8 cellular contexts compared by ENCODE assay signal in genomic region chr11:64165842-64166635, GRCh38. TPM values are rescaled to one million over a fixed set of nuclear protein-coding genes. Genes with fewer than 3 reads are reported as not detected.
DNase-seq lines count a peak whose midpoint lies in the region; ATAC-seq, FAIRE-seq and TF ChIP-seq lines count a peak whose summit lies in the region.

TSS of gene MACROD1 (minus strand) at chr11:64166113. CDS start at chr11:64165994, 119 bp downstream.

- dilution Hi-C loops in endothelial cell of umbilical vein (cut with MboI; ENCODE audit: extremely low pct_ligation_motif_present, low sequenced_read_pairs) = no loop called here

- peak within 1 kb of the TSS; percentile 88 for H2AFZ ChIP-seq in endothelial cell of umbilical vein (ENCODE audit: low read depth, low read length)

- CTCF ChIA-PET in endothelial cell of umbilical vein (lab: Charles Lee) = interaction anchor here (0.7 to 1.8 kb wide), 8 partner anchors 13 to 166 kb away, joined by 3 to 9 read pairs (median 4); partner anchors contain the start of genes CATSPERZ and STIP1

- TSS peak; percentile 65 for BruUV-seq in endothelial cell of umbilical vein (replicated peaks; lab: Mats Ljungman, UMichigan)

- no peaks in the 10 kb centered on the region for H3K27me3 ChIP-seq in endothelial cell of umbilical vein (ENCODE audit: control insufficient read depth in 2 of 2, insufficient read depth in 2 of 2, low read length in 2 of 2)

- POLR2A ChIA-PET in endothelial cell of umbilical vein (lab: Charles Lee) = interaction anchor here (0.5 to 2.1 kb wide), 3 partner anchors 15 to 19 kb away, joined by 5 to 6 read pairs (median 6); partner anchors contain the start of gene STIP1

- intact Hi-C loops in endothelial cell of umbilical vein (cut with micrococcal nuclease) = loop anchor here (1.0 kb wide), 2 partner anchors 15 to 19 kb away; no protein-coding TSS in a partner anchor

- no peak for TF ChIP-seq CTCF in endothelial cell of umbilical vein (IDR thresholded peaks at IDR 0.05; ENCODE audit: extremely low read depth in 1 of 2, insufficient read depth in 1 of 2, low read depth in 1 of 2, low read length in 2 of 2)

- H3K79me2 ChIP-seq in endothelial cell of umbilical vein (ENCODE audit: control insufficient read depth, insufficient read depth, low read length) = peaks cover 11% of the 10 kb centered on the region

- H3K4me2 ChIP-seq in endothelial cell of umbilical vein (ENCODE audit: insufficient read depth, low read length) = peak within 1 kb of the TSS; percentile 63

- H3K9me1 ChIP-seq in endothelial cell of umbilical vein (replicated peaks; ENCODE audit: control insufficient read depth, extremely low read depth, insufficient read depth, low read length) = no peaks in the 10 kb centered on the region

- no peaks in the 10 kb centered on the region for H3K36me3 ChIP-seq in endothelial cell of umbilical vein (ENCODE audit: control insufficient read depth in 2 of 2, extremely low read depth in 1 of 2, insufficient read depth in 2 of 2, low read length in 2 of 2)

- peak within 1 kb of the TSS; percentile 1 for H3K27ac ChIP-seq in endothelial cell of umbilical vein (ENCODE audit: insufficient read depth, low read depth, low read length)

- peak within 1 kb of the TSS; percentile 53 for H3K9ac ChIP-seq in endothelial cell of umbilical vein (replicated peaks; ENCODE audit: extremely low read depth, insufficient read depth, low read length)

- peak within 1 kb of the TSS; percentile 25 to 50 (median 49) for H3K4me3 ChIP-seq in endothelial cell of umbilical vein (replicated peaks in 1 of 3; ENCODE audit: insufficient read depth in 1 of 3, low read depth in 1 of 3, low read length in 3 of 3)

- H4K20me1 ChIP-seq in endothelial cell of umbilical vein (replicated peaks; ENCODE audit: control insufficient read depth, extremely low read depth, insufficient read depth, low read length) = no peaks in the 10 kb centered on the region

- H3K4me1 ChIP-seq in endothelial cell of umbilical vein (ENCODE audit: control insufficient read depth, extremely low read depth, insufficient read depth, low read length) = peaks cover 7% of the 10 kb centered on the region

- peak; percentile 71 for TF ChIP-seq POLR2A in endothelial cell of umbilical vein (IDR thresholded peaks at IDR 0.05; ENCODE audit: low read depth, low read length)

- DNase-seq in C1 segment of cervical spinal cord (lab: John Stamatoyannopoulos, UW) (peak in 11 of 14 donors; percentile 25 to 70 (median 53)), HS-5 (ENCODE audit: low read depth) (peak; percentile 53), NOMO-1 treated with DMSO at 0.1 percent for 48 hours (lab: John Stamatoyannopoulos, UW; ENCODE audit: unreplicated experiment) (peak; percentile 81), endothelial cell of umbilical vein (ENCODE audit: low read depth, low spot score) (peak; percentile 84), midbrain (lab: John Stamatoyannopoulos, UW) (peak; percentile 69)
- peak; percentile 88 for DNase-seq in activated CD8-positive, alpha-beta memory T cell treated with anti-CD3 and anti-CD28 coated beads, Interleukin-2, amount 50 U/mL, for 4 hours
- DNase-seq in stimulated activated CD8-positive, alpha-beta memory T cell treated with anti-CD3 and anti-CD28 coated beads, Interleukin-2, amount 100 ng/mL, for 1 hour (ENCODE audit: low read depth in 2 of 2) = peak; percentile 53 to 60

- FAIRE-seq in endothelial cell of umbilical vein (lab: Jason Lieb, UNC) = peak; percentile 91

- ATAC-seq in GM19438 (IDR thresholded peaks at IDR 0.05; ENCODE audit: low read depth, unreplicated experiment) = peak; percentile 77

- H3K9me3 ChIP-seq in endothelial cell of umbilical vein (replicated peaks; ENCODE audit: control insufficient read depth, insufficient read depth, low read length) = no peaks in the 10 kb centered on the region

TF ChIP-seq in endothelial cell of umbilical vein, 7 proteins besides CTCF, POLR2A, EP300 and RAD21:
- peak; percentile 82 for TF ChIP-seq POLR2AphosphoS5 (IDR thresholded peaks at IDR 0.05; ENCODE audit: insufficient read depth, low read depth, low read length)
- no peak for TF ChIP-seq EZH2 (IDR thresholded peaks at IDR 0.05; ENCODE audit: borderline replicate concordance, low read depth, low read length, severe bottlenecking)
- peak; percentile 5 for TF ChIP-seq MAX (IDR thresholded peaks at IDR 0.05; ENCODE audit: insufficient read depth, insufficient read length)

RNA-seq across cellular contexts. Expression of gene MACROD1, which starts in this region (rescaled TPM):
- total RNA-seq in endothelial cell of umbilical vein = 16.2 and 16.6 TPM in 2 replicates
- polyA plus RNA-seq in endothelial cell of umbilical vein = 11.0 and 16.9 TPM in 2 replicates
- 7.2 and 9.5 TPM in 2 replicates for polyA plus RNA-seq in endothelial cell of umbilical vein (2011; cell fraction: cytosol; rRNA removed)
- polyA plus RNA-seq in endothelial cell of umbilical vein (2011; cell fraction: nucleus; rRNA removed) = 8.3 and 11.1 TPM in 2 replicates
- polyA plus RNA-seq in endothelial cell of umbilical vein (2012) = 12.6 and 23.3 TPM in 2 replicates
- polyA minus RNA-seq in endothelial cell of umbilical vein = 2.3 and 2.9 TPM in 2 replicates
- polyA minus RNA-seq in endothelial cell of umbilical vein (2011; cell fraction: cytosol; rRNA and poly(A)+ RNA removed) = 68.8 TPM
- 4.1 and 5.5 TPM in 2 replicates for polyA minus RNA-seq in endothelial cell of umbilical vein (2011; cell fraction: nucleus; rRNA and poly(A)+ RNA removed)

Comparison
In these comparisons a context has a peak if more than half of its experiments do, and no peak if none do; other contexts are left out.
1. Peak in every context shown above with its lines: DNase-seq, ATAC-seq, H3K4me3 ChIP-seq and H3K27ac ChIP-seq.